Comparison of ENCODE assay signal across 10 cellular contexts in genomic region chr1:96723372-96723771, GRCh38. TPM values are rescaled to one million over a fixed set of nuclear protein-coding genes. Genes with fewer than 3 reads are reported as not detected.
DNase-seq lines count a peak whose midpoint lies in the region; ATAC-seq, FAIRE-seq and TF ChIP-seq lines count a peak whose summit lies in the region.
"Had no signal": no experiment of that assay in that cellular context is flagged by ENCODE, and none has a peak within 500 bp of the region (broad histone marks: within the 10 kb centered on the region; RNA-seq: fewer than 3 reads in every experiment).

No MANE protein-coding gene starts in this region.

- POLR2A ChIA-PET in HepG2 (lab: Yijun Ruan, JAX) (no interaction called here), K562 (lab: Yijun Ruan, JAX) (interaction anchor here (0.6 kb wide), 1 partner anchor 44 kb away, joined by 3 read pairs; no protein-coding TSS in a partner anchor)

- H3K9me3 ChIP-seq in HepG2 (ENCODE audit: low read length) (no peaks in the 10 kb centered on the region), right lobe of liver (no peaks in the 10 kb centered on the region), K562 (replicated peaks; ENCODE audit: control insufficient read depth, insufficient read depth, low read depth, low read length) (no peaks in the 10 kb centered on the region)

- TF ChIP-seq CTCF in HepG2 (CRISPR knock-in tag; IDR thresholded peaks at IDR 0.05) (no peak), right lobe of liver (IDR thresholded peaks at IDR 0.05) (no peak), K562 (IDR thresholded peaks at IDR 0.05 in 2 of 3, conservative IDR thresholded peaks at IDR 0.05 in 1 of 3; ENCODE audit: insufficient read depth in 2 of 3, low read depth in 1 of 3, low read length in 3 of 3) (no peak)

- H3K4me3 ChIP-seq in HepG2 (replicated peaks in 1 of 3; ENCODE audit: insufficient read depth in 1 of 3, low read depth in 2 of 3, low read length in 3 of 3) (peak overlapping the region; percentile 89 to 94 (median 93); a peak in 5 of 6 replicates), right lobe of liver (peak overlapping the region in 1 of 3 donors; percentile 87), K562 (peak overlapping the region; percentile 96), mesendoderm (ENCODE audit: low read length) (peak overlapping the region; percentile 15)

- H4K8ac ChIP-seq in mesendoderm (ENCODE audit: low read depth, low read length) = no peak overlapping the region

- in situ Hi-C loops in HepG2 (cut with HindIII; ENCODE audit: extremely low pct_ligation_motif_present, low pct_unique_long_range_greater_than_20kb) = loop anchor here (5.0 kb wide), 1 partner anchor 84 kb away; no protein-coding TSS in a partner anchor
- in situ Hi-C loops in K562 (cut with MboI) = no loop called here

- H2AK5ac ChIP-seq in mesendoderm (ENCODE audit: low read length) = no peak overlapping the region

- no peak for TF ChIP-seq POLR2A in HepG2 (IDR thresholded peaks at IDR 0.05; ENCODE audit: insufficient read depth in 1 of 2, low read depth in 2 of 2, low read length in 2 of 2)
- TF ChIP-seq POLR2A in right lobe of liver (IDR thresholded peaks at IDR 0.05) = no peak
- TF ChIP-seq POLR2A in K562 (conservative IDR thresholded peaks at IDR 0.05) = no peak

- H3K27ac ChIP-seq in HepG2 (ENCODE audit: extremely low read length, insufficient read depth, low read length) = peak overlapping the region; percentile 86
- H3K27ac ChIP-seq in right lobe of liver = no peak overlapping the region
- H3K27ac ChIP-seq in K562 (ENCODE audit: extremely low read depth, low read depth, low read length) = peak overlapping the region; percentile 97; the same call in 2 of the 3 replicates
- no peak overlapping the region for H3K27ac ChIP-seq in mesendoderm (ENCODE audit: low read depth, low read length)

- H3K9ac ChIP-seq in HepG2 (ENCODE audit: insufficient read depth, low read depth, low read length) (peak overlapping the region; percentile 87), K562 (ENCODE audit: insufficient read depth in 1 of 2, low read depth in 2 of 2, low read length in 2 of 2) (peak overlapping the region in 1 of 2 experiments; percentile 87; a peak in 3 of 4 replicates), mesendoderm (ENCODE audit: low read length) (peak overlapping the region; percentile 95)

- CTCF ChIA-PET in HepG2 (lab: Yijun Ruan, JAX; ENCODE audit: low intra/inter-chr PET ratio, low total read pairs) (no interaction called here), K562 (lab: Yijun Ruan, JAX; ENCODE audit: low intra/inter-chr PET ratio) (no interaction called here)

- H3K4me2 ChIP-seq in HepG2 (ENCODE audit: low read depth, low read length) (peak overlapping the region; percentile 98), K562 (ENCODE audit: insufficient read depth, low read length) (peak overlapping the region; percentile 97), mesendoderm (ENCODE audit: low read length) (peak overlapping the region; percentile 42)

- H3K27me3 ChIP-seq in HepG2 (ENCODE audit: control insufficient read depth in 1 of 2, insufficient read depth in 2 of 2, low read length in 2 of 2) = no peaks in the 10 kb centered on the region
- H3K27me3 ChIP-seq in right lobe of liver = no peaks in the 10 kb centered on the region
- H3K27me3 ChIP-seq in K562 (ENCODE audit: control insufficient read depth in 2 of 2, insufficient read depth in 2 of 2, low read length in 2 of 2) = no peaks in the 10 kb centered on the region
- H3K27me3 ChIP-seq in mesendoderm (ENCODE audit: insufficient read depth, low read length, poor library complexity) = no peaks in the 10 kb centered on the region

- TF ChIP-seq RAD21 in HepG2 (CRISPR knock-in tag; IDR thresholded peaks at IDR 0.05) (no peak), K562 (CRISPR knock-in tag; conservative IDR thresholded peaks at IDR 0.05 in 1 of 2, IDR thresholded peaks at IDR 0.05 in 1 of 2) (no peak)

- no peak overlapping the region for H2BK120ac ChIP-seq in mesendoderm (ENCODE audit: low read depth, low read length)

- H2BK5ac ChIP-seq in mesendoderm (ENCODE audit: low read length) = no peak overlapping the region

- 76% methylated on average over 4 of the region's 4 CpGs for WGBS in HepG2 (ENCODE audit: low lambda C conversion rate)
- 48% methylated on average over 4 of the region's 4 CpGs for whole genome bisulfite sequencing in right lobe of liver (ENCODE audit: insufficient coverage, low coverage, low lambda C conversion rate, missing lambda C conversion rate)
- WGBS in K562 (ENCODE audit: insufficient coverage, low coverage, missing lambda C conversion rate) = 18% methylated on average over 4 of the region's 4 CpGs
- no CpG with 5 or more reads among the region's 4 CpGs for WGBS in mesendoderm (ENCODE audit: extremely low coverage, insufficient coverage, low lambda C conversion rate)

- ATAC-seq in HepG2 (no peak), right lobe of liver (no peak), K562 (no peak), HG03460 (IDR thresholded peaks at IDR 0.05; ENCODE audit: unreplicated experiment) (no peak)

- H3K79me2 ChIP-seq in HepG2 (ENCODE audit: insufficient read depth, low read length) (peaks cover 56% of the 10 kb centered on the region), K562 (ENCODE audit: control insufficient read depth, insufficient read depth, low read length) (peaks cover 67% of the 10 kb centered on the region), mesendoderm (ENCODE audit: control insufficient read depth, insufficient read depth, low read length) (peaks cover 42% of the 10 kb centered on the region)

- H3K4ac ChIP-seq in mesendoderm (ENCODE audit: low read depth, low read length) = no peak overlapping the region

- H3K56ac ChIP-seq in mesendoderm (ENCODE audit: low read length) = peak overlapping the region; percentile 65

- H4K5ac ChIP-seq in mesendoderm (ENCODE audit: low read length) = no peak overlapping the region

- no peak overlapping the region for H2BK15ac ChIP-seq in mesendoderm (replicated peaks; ENCODE audit: low read depth)

- TF ChIP-seq EP300 in HepG2 (IDR thresholded peaks at IDR 0.05; ENCODE audit: low read depth in 2 of 2, low read length in 2 of 2) (no peak), HepG2 (CRISPR knock-in tag; IDR thresholded peaks at IDR 0.05; ENCODE audit: borderline replicate concordance) (no peak), K562 (IDR thresholded peaks at IDR 0.05; ENCODE audit: low read length) (no peak)

- H2AFZ ChIP-seq in HepG2 (ENCODE audit: low read length) (no peak overlapping the region), K562 (ENCODE audit: low read depth, low read length) (no peak overlapping the region)

- H3K18ac ChIP-seq in mesendoderm (ENCODE audit: low read length) = no peak overlapping the region

- peaks cover 47% of the 10 kb centered on the region for H3K4me1 ChIP-seq in HepG2 (ENCODE audit: insufficient read depth, low read length)
- H3K4me1 ChIP-seq in right lobe of liver = peaks cover 0 to 14% (median 0%) of the 10 kb centered on the region in 4 donors
- peaks cover 8 to 9% of the 10 kb centered on the region in 2 experiments for H3K4me1 ChIP-seq in K562 (replicated peaks in 1 of 2; ENCODE audit: control insufficient read depth in 2 of 2, insufficient read depth in 2 of 2, low read length in 2 of 2)
- peaks cover 2% of the 10 kb centered on the region for H3K4me1 ChIP-seq in mesendoderm (ENCODE audit: control insufficient read depth, low read depth, low read length)

- H3K23ac ChIP-seq in mesendoderm (ENCODE audit: low read length) = no peak overlapping the region

- DNase-seq in HepG2 (ENCODE audit: low spot score) (no peak), right lobe of liver (no peak), K562 (ENCODE audit: extremely low read depth in 1 of 4, low spot score in 3 of 4) (no peak), mesendoderm (no peak), SK-N-DZ (ENCODE audit: low spot score) (no peak)
- DNase-seq in stimulated activated naive CD4-positive, alpha-beta T cell treated with Interleukin-2 at 50 U/mL for 16 hours (lab: John Stamatoyannopoulos, UW) = no peak
- no peak for DNase-seq in activated CD8-positive, alpha-beta memory T cell treated with anti-CD3 and anti-CD28 coated beads for 24 hours
- DNase-seq: effector CD4-positive, alpha-beta T cell; NCI-H187 had no signal

- no TSS peak for BruUV-seq in HepG2 (replicated peaks; lab: Mats Ljungman, UMichigan)
- no TSS peak for BruUV-seq in K562 (replicated peaks; lab: Mats Ljungman, UMichigan)

- H3K79me1 ChIP-seq in mesendoderm (ENCODE audit: low read length) = no peaks in the 10 kb centered on the region

- FAIRE-seq in HepG2 (lab: Jason Lieb, UNC) (no peak), K562 (lab: Jason Lieb, UNC) (no peak)

- H3K36me3 ChIP-seq in HepG2 (replicated peaks in 1 of 2; ENCODE audit: control insufficient read depth in 1 of 2, insufficient read depth in 2 of 2, low read length in 2 of 2) (peaks cover 0 to 7% of the 10 kb centered on the region in 2 experiments; a peak in 3 of 5 replicates), right lobe of liver (no peaks in the 10 kb centered on the region), K562 (ENCODE audit: control insufficient read depth, insufficient read depth, low read length) (peaks cover 36% of the 10 kb centered on the region), mesendoderm (ENCODE audit: control insufficient read depth, insufficient read depth, low read length) (no peaks in the 10 kb centered on the region)

- no peaks in the 10 kb centered on the region for H3K9me1 ChIP-seq in K562 (ENCODE audit: control insufficient read depth, insufficient read depth, low read length)

- intact Hi-C loops in HepG2 (cut with micrococcal nuclease; ENCODE audit: unreplicated experiment) = loop anchor here (10.0 kb wide), 1 partner anchor 51 kb away; no protein-coding TSS in a partner anchor
- intact Hi-C loops in right lobe of liver (cut with DNase I) = no loop called here
- intact Hi-C loops in K562 (cut with micrococcal nuclease) = no loop called here

- H4K20me1 ChIP-seq in HepG2 (ENCODE audit: insufficient read depth, low read length) (peaks cover 11% of the 10 kb centered on the region), K562 (replicated peaks; ENCODE audit: control insufficient read depth, insufficient read depth, low read length) (no peaks in the 10 kb centered on the region)

RNA-seq across cellular contexts. Expression of gene PTBP2, which starts 1.8 kb away (rescaled TPM):
- 9.9 and 14.1 TPM in 2 replicates for total RNA-seq in HepG2 (2016; rRNA removed; fragmentation: Illumina TruSeq; extraction: Trizol)
- total RNA-seq in HepG2 (2016; cell fraction: cytosol; rRNA removed; fragmentation: Illumina TruSeq; extraction: Trizol; ENCODE audit: low read depth) = 5.8 and 8.5 TPM in 2 replicates
- 9.0 and 12.0 TPM in 2 replicates for total RNA-seq in HepG2 (2016; cell fraction: insoluble cytoplasmic fraction; rRNA removed; fragmentation: Illumina TruSeq; extraction: Trizol)
- total RNA-seq in HepG2 (2016; cell fraction: membrane; rRNA removed; fragmentation: Illumina TruSeq; extraction: Trizol) = 5.1 and 6.8 TPM in 2 replicates
- 49.4 and 51.6 TPM in 2 replicates for total RNA-seq in HepG2 (2016; cell fraction: nucleus; rRNA removed; fragmentation: Illumina TruSeq; extraction: Trizol)
- 8.3 and 10.5 TPM in 2 replicates for polyA plus RNA-seq in HepG2 (2011; rRNA removed)
- 2.1 and 3.6 TPM in 2 replicates for polyA plus RNA-seq in HepG2 (2011; cell fraction: cytosol; rRNA removed)
- polyA plus RNA-seq in HepG2 (2011; cell fraction: nucleus; rRNA removed) = 18.9 and 26.3 TPM in 2 replicates
- 8.2 and 10.8 TPM in 2 replicates for polyA plus RNA-seq in HepG2 (2012)
- 1.9 and 2.6 TPM in 2 replicates for polyA plus RNA-seq in HepG2 (2016; cell fraction: cytosol; fragmentation: Illumina TruSeq; extraction: Trizol; ENCODE audit: low read depth)
- 7.2 and 8.1 TPM in 2 replicates for polyA plus RNA-seq in HepG2 (2016; cell fraction: insoluble cytoplasmic fraction; fragmentation: Illumina TruSeq; extraction: Trizol; ENCODE audit: low read depth)
- 2.8 and 3.7 TPM in 2 replicates for polyA plus RNA-seq in HepG2 (2016; cell fraction: membrane; fragmentation: Illumina TruSeq; extraction: Trizol; ENCODE audit: low read depth)
- 52.0 and 58.2 TPM in 2 replicates for polyA plus RNA-seq in HepG2 (2016; cell fraction: nucleus; fragmentation: Illumina TruSeq; extraction: Trizol; ENCODE audit: insufficient read depth, low read depth)
- polyA minus RNA-seq in HepG2 (2011; rRNA and poly(A)+ RNA removed; ENCODE audit: low replicate concordance) = 15.9 and 17.8 TPM in 2 replicates
- 2.9 and 3.0 TPM in 2 replicates for polyA minus RNA-seq in HepG2 (2011; cell fraction: cytosol; rRNA and poly(A)+ RNA removed)
- 109 and 116 TPM in 2 replicates for polyA minus RNA-seq in HepG2 (2011; cell fraction: nucleus; rRNA and poly(A)+ RNA removed)
- 10 to 100 TPM in 2 of 6 experiments, 1 to 10 TPM in 4; 3.6 to 20.1 (median 6.0) TPM for total RNA-seq in right lobe of liver
- 77.0 and 161 TPM in 2 replicates for total RNA-seq in K562 (2011; cell fraction: chromatin; rRNA removed; ENCODE audit: low replicate concordance)
- 16.8 and 26.5 TPM in 2 replicates for total RNA-seq in K562 (2011; cell fraction: nucleolus; rRNA removed)
- 43.6 and 43.9 TPM in 2 replicates for total RNA-seq in K562 (2011; cell fraction: nucleoplasm; rRNA removed)
- 14.6 and 17.3 TPM in 2 replicates for total RNA-seq in K562 (2014; rRNA removed)
- 29.5 and 31.1 TPM in 2 replicates for total RNA-seq in K562 (2014; rRNA removed; fragmentation: Illumina TruSeq; extraction: Trizol)
- 29.8 and 30.6 TPM in 2 replicates for total RNA-seq in K562 (2015; rRNA removed; fragmentation: Illumina TruSeq; extraction: Trizol)
- 18.6 and 20.2 TPM in 2 replicates for total RNA-seq in K562 (2021)
- polyA plus RNA-seq in K562 (2011; rRNA removed) = 17.5 and 22.9 TPM in 2 replicates
- 4.9 and 7.1 TPM in 2 replicates for polyA plus RNA-seq in K562 (2011; cell fraction: cytosol; rRNA removed)
- polyA plus RNA-seq in K562 (2011; cell fraction: nucleus; rRNA removed) = 25.5 and 34.3 TPM in 2 replicates
- 7.1 and 7.4 TPM in 2 replicates for polyA plus RNA-seq in K562 (2012)
- 19.0 and 22.6 TPM in 2 replicates for polyA plus RNA-seq in K562 (2014; fragmentation: Illumina TruSeq; extraction: Trizol)
- 10 to 100 TPM in 1 of 2 experiments, 1 to 10 TPM in 1; 9.8 to 11.0 TPM for polyA plus RNA-seq in K562 (2014; fragmentation: Nextera tagmentation; extraction: Ambion mirVana)
- 12.7 and 20.9 TPM in 2 replicates for polyA plus RNA-seq in K562 (2014; rRNA removed)
- polyA minus RNA-seq in K562 (2011; rRNA and poly(A)+ RNA removed) = 76.2 and 88.4 TPM in 2 replicates
- 10.1 and 22.7 TPM in 2 replicates for polyA minus RNA-seq in K562 (2011; cell fraction: cytosol; rRNA and poly(A)+ RNA removed)
- polyA minus RNA-seq in K562 (2011; cell fraction: nucleus; rRNA and poly(A)+ RNA removed) = 35.0 and 72.4 TPM in 2 replicates
- 57.4 TPM for polyA plus RNA-seq in mesendoderm (2013, experiment 1 of 2)
- polyA plus RNA-seq in mesendoderm (2013, experiment 2 of 2) = 56.0 TPM
- 49.2 and 75.8 TPM in 2 replicates for polyA plus RNA-seq in SK-N-DZ (2014; cell fraction: cytosol; rRNA removed)
- 186 and 312 TPM in 2 replicates for polyA plus RNA-seq in SK-N-DZ (2014; cell fraction: nucleus; rRNA removed)

Comparison
In these comparisons a context has a peak if more than half of its experiments do, and no peak if none do; other contexts are left out.
1. H3K27ac ChIP-seq: peak in HepG2 (single experiment) and K562 (single experiment); none in right lobe of liver (0 of 3) and mesendoderm (single experiment).
2. H3K4me2 ChIP-seq: peak in every context shown above with its lines; median percentile 98 in HepG2; 97 in K562; 42 in mesendoderm.
3. Of the 241 proteins assayed by ChIP-seq in both HepG2 and K562: peak only in HepG2: none; only in K562: MEIS2 and RBFOX2; in both: none; in neither: 239.